In genomic region chr2:165835363-165835762, GRCh38 we compare ENCODE assay signal across 22 cellular contexts. TPM values are rescaled to one million over a fixed set of nuclear protein-coding genes. Genes with fewer than 3 reads are reported as not detected.
"Had no signal": no experiment of that assay in that cellular context is flagged by ENCODE, and none has a peak within 500 bp of the region (broad histone marks: within the 10 kb centered on the region; RNA-seq: fewer than 3 reads in every experiment).

No MANE protein-coding gene starts in this region.

- H3K27ac Mint-ChIP-seq: immature natural killer cell; mesothelial cell of epicardium; naive thymus-derived CD4-positive, alpha-beta T cell; natural killer cell had no signal

- DNase-seq: dermis blood vessel endothelial cell; dorsolateral prefrontal cortex; effector CD4-positive, alpha-beta T cell; effector memory CD4-positive, alpha-beta T cell; foreskin keratinocyte; heart left ventricle; hypothalamus; immature natural killer cell; islet precursor cell; kidney; kidney glomerular epithelial cell; left lung; left ventricle myocardium superior; lower lobe of right lung; mesenchymal stem cell; naive thymus-derived CD4-positive, alpha-beta T cell; natural killer cell had no signal

- H3K9me3 ChIP-seq: esophagus muscularis mucosa, gastroesophageal sphincter, heart left ventricle, left lung, lower lobe of right lung had no signal

- H3K4me1 ChIP-seq: esophagus muscularis mucosa, heart left ventricle, left lung, lower lobe of right lung had no signal

- H3K36me3 Mint-ChIP-seq: natural killer cell had no signal

- H3K4me1 Mint-ChIP-seq: immature natural killer cell; naive thymus-derived CD4-positive, alpha-beta T cell had no signal

- H3K27me3 Mint-ChIP-seq: naive thymus-derived CD4-positive, alpha-beta T cell had no signal

- ATAC-seq: foreskin keratinocyte; gastroesophageal sphincter; heart left ventricle; left lung; left ventricle myocardium superior; lower lobe of right lung; naive thymus-derived CD4-positive, alpha-beta T cell; natural killer cell had no signal

- H3K36me3 ChIP-seq: esophagus muscularis mucosa, gastroesophageal sphincter, heart left ventricle, left lung, lower lobe of right lung had no signal

- H3K4me3 ChIP-seq: coronary artery, dorsolateral prefrontal cortex, esophagus muscularis mucosa, gastroesophageal sphincter, heart left ventricle, hepatocyte, left lung, lower lobe of right lung had no signal

- H3K27me3 ChIP-seq: dorsolateral prefrontal cortex, esophagus muscularis mucosa, foreskin keratinocyte, gastroesophageal sphincter, heart left ventricle, hepatocyte, left lung had no signal

- H3K9me3 Mint-ChIP-seq: immature natural killer cell; naive thymus-derived CD4-positive, alpha-beta T cell; natural killer cell had no signal

- H3K27ac ChIP-seq: coronary artery, dorsolateral prefrontal cortex, esophagus muscularis mucosa, foreskin keratinocyte, gastroesophageal sphincter, heart left ventricle, hepatocyte, left lung, lower lobe of right lung had no signal

- H3K79me2 ChIP-seq: hepatocyte had no signal

- H3K4me2 ChIP-seq: hepatocyte had no signal

- H3K4me3 Mint-ChIP-seq: immature natural killer cell; mesothelial cell of epicardium; naive thymus-derived CD4-positive, alpha-beta T cell; natural killer cell had no signal

- H2AFZ ChIP-seq: hepatocyte had no signal

RNA-seq across cellular contexts. Expression of gene GALNT3, which starts 41.3 kb away (rescaled TPM):
- polyA plus RNA-seq: naive thymus-derived CD4-positive, alpha-beta T cell had no signal
